Comparison of ENCODE assay signal across 8 cellular contexts in genomic region chr7:1175967-1176851, GRCh38. TPM values are rescaled to one million over a fixed set of nuclear protein-coding genes. Genes with fewer than 3 reads are reported as not detected.
DNase-seq lines count a peak whose midpoint lies in the region; ATAC-seq, FAIRE-seq and TF ChIP-seq lines count a peak whose summit lies in the region.

No MANE protein-coding gene starts in this region.

- H3K9me3 ChIP-seq in KOPT-K1 (ENCODE audit: insufficient read depth, low read length, poor library complexity, severe bottlenecking) (peaks cover 7% of the 10 kb centered on the region), osteoblast (ENCODE audit: low read depth, low read length) (no peaks in the 10 kb centered on the region), thoracic aorta (no peaks in the 10 kb centered on the region)

- H3K4me1 ChIP-seq in osteoblast (ENCODE audit: insufficient read depth, low read length): peaks cover 5% of the 10 kb centered on the region
- peaks cover 0 to 9% of the 10 kb centered on the region in 2 donors for H3K4me1 ChIP-seq in thoracic aorta (ENCODE audit: control insufficient read depth in 1 of 2, low read depth in 2 of 2)

- TF ChIP-seq CTCF in osteoblast (IDR thresholded peaks at IDR 0.05; ENCODE audit: extremely low read depth, low read depth, low read length) (peak; percentile 90), thoracic aorta (IDR thresholded peaks at IDR 0.05) (peak; percentile 89)

- peak overlapping the region; percentile 19 for H3K27ac ChIP-seq in KOPT-K1 (ENCODE audit: low read depth, low read length, poor library complexity, severe bottlenecking)
- no peak overlapping the region for H3K27ac ChIP-seq in osteoblast (ENCODE audit: low read depth, low read length)
- no peak overlapping the region for H3K27ac ChIP-seq in thoracic aorta

- H3K4me3 ChIP-seq in osteoblast (ENCODE audit: insufficient read depth, low read length) (peak overlapping the region; percentile 67), thoracic aorta (peak overlapping the region; percentile 45)

- no peaks in the 10 kb centered on the region for H3K79me2 ChIP-seq in osteoblast (ENCODE audit: insufficient read depth, low read length)

- no peaks in the 10 kb centered on the region for H4K20me1 ChIP-seq in osteoblast (ENCODE audit: insufficient read depth, low read length)

- no peak for FAIRE-seq in frontal cortex (lab: Jason Lieb, UNC)

- H2AFZ ChIP-seq in osteoblast (ENCODE audit: low read length): peak overlapping the region; percentile 91

- H3K27me3 ChIP-seq in osteoblast (ENCODE audit: insufficient read depth, low read length) (peaks cover 10% of the 10 kb centered on the region), thoracic aorta (replicated peaks; ENCODE audit: insufficient read depth) (no peaks in the 10 kb centered on the region)

- ATAC-seq in thoracic aorta (ENCODE audit: insufficient number of reproducible peaks, low FRiP score, low read depth): no peak

- H3K36me3 ChIP-seq in KOPT-K1 (ENCODE audit: insufficient read depth, low read length) (no peaks in the 10 kb centered on the region), osteoblast (ENCODE audit: insufficient read depth, low read length) (no peaks in the 10 kb centered on the region), thoracic aorta (no peaks in the 10 kb centered on the region)

- H3K4me2 ChIP-seq in osteoblast (ENCODE audit: insufficient read depth, low read length): peak overlapping the region; percentile 78

- DNase-seq in SIG-M5 treated with dmso at 0.1 percent for 504 hours (lab: John Stamatoyannopoulos, UW; ENCODE audit: unreplicated experiment): peak; percentile 50
- DNase-seq in SIG-M5 (lab: John Stamatoyannopoulos, UW): no peak
- peak; percentile 88 to 94 for DNase-seq in SHP77 (lab: John Stamatoyannopoulos, UW)
- peak; percentile 64 for DNase-seq in activated effector memory CD4-positive, alpha-beta T cell treated with Interleukin-2 at 50 U/mL for 16 hours
- peak; percentile 59 to 76 for DNase-seq in frontal cortex (ENCODE audit: low spot score in 2 of 2)
- DNase-seq in osteoblast (ENCODE audit: insufficient read length, low spot score, missing footprints): peak; percentile 95
- DNase-seq in thoracic aorta (ENCODE audit: low spot score): peak; percentile 48

RNA-seq across cellular contexts. Expression of gene ZFAND2A, which starts 16.2 kb away (rescaled TPM):
- total RNA-seq in frontal cortex (15.1 TPM), osteoblast (11.8 and 13.0 TPM in 2 replicates), thoracic aorta (10 to 100 TPM; 19.3 to 23.2 TPM)

RNA-seq across cellular contexts. Expression of gene UNCX, which starts 56.5 kb away (rescaled TPM):
- total RNA-seq in frontal cortex (not detected), osteoblast (not detected in 2 replicates), thoracic aorta (not detected)
